ENCODE assay signal across 1 cellular context in genomic region chr2:59935005-59935404, GRCh38.
TF ChIP-seq lines count a peak whose summit lies in the region.

No MANE protein-coding gene starts in this region.

TF ChIP-seq in SK-N-SH, 30 proteins besides CTCF, POLR2A, EP300 and RAD21 (continued from another document):
- no peak for TF ChIP-seq ZBTB33 (IDR thresholded peaks at IDR 0.05; ENCODE audit: borderline replicate concordance, low read depth)
- no peak for TF ChIP-seq IRF3 (IDR thresholded peaks at IDR 0.05; ENCODE audit: low read depth, low read length)
- TF ChIP-seq POLR2AphosphoS5 (IDR thresholded peaks at IDR 0.05; ENCODE audit: low read depth, low read length) = no peak
- no peak for TF ChIP-seq CHD2 (IDR thresholded peaks at IDR 0.05; ENCODE audit: low read length, partially characterized antibody)
- no peak for TF ChIP-seq USF2 (IDR thresholded peaks at IDR 0.05; ENCODE audit: borderline replicate concordance, low read depth, low read length)
- no peak for TF ChIP-seq MXI1 (IDR thresholded peaks at IDR 0.05; ENCODE audit: low read depth, low read length)
- TF ChIP-seq USF1 (IDR thresholded peaks at IDR 0.05; ENCODE audit: borderline replicate concordance, low read depth) = no peak
- no peak for TF ChIP-seq GABPA (IDR thresholded peaks at IDR 0.05; ENCODE audit: low read depth)
- no peak for TF ChIP-seq RXRA (IDR thresholded peaks at IDR 0.05; ENCODE audit: borderline replicate concordance, low read depth)
